ENCODE assay signal across 7 cellular contexts in the genomic region with DNA sequence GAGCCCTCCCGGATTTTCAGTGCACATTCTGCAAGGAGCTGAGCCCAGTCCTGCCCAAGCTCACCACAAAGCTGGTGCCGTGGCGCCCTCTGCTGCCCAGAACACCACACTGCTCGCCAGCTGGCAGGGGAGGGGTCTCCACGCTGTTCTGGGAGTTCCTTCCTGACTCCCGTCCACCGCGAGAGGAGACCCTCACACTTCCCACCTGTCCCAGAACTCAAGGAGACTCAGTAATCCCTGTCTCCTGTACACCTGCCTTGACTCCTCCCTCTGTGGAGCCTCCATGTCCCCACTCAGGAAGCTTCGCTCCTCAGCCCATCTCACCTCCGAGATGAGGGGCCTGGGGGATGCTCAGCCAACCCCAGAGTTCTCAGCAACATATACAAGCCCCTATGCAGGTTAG. TPM values are rescaled to one million over a fixed set of nuclear protein-coding genes. Genes with fewer than 3 reads are reported as not detected.
DNase-seq lines count a peak whose midpoint lies in the region; FAIRE-seq and TF ChIP-seq lines count a peak whose summit lies in the region.

No MANE protein-coding gene starts in this region.

- H3K4me2 ChIP-seq in endothelial cell of umbilical vein (ENCODE audit: insufficient read depth, low read length): no peak overlapping the region

- TF ChIP-seq EP300 in suprapubic skin (IDR thresholded peaks at IDR 0.05): no peak

- H4K20me1 ChIP-seq in endothelial cell of umbilical vein (replicated peaks; ENCODE audit: control insufficient read depth, extremely low read depth, insufficient read depth, low read length): no peaks in the 10 kb centered on the region

- H3K27me3 ChIP-seq in endothelial cell of umbilical vein (ENCODE audit: control insufficient read depth in 2 of 2, insufficient read depth in 2 of 2, low read length in 2 of 2) (peaks cover 0 to 3% of the 10 kb centered on the region in 2 experiments), mucosa of stomach (ENCODE audit: control insufficient read depth, insufficient read depth, low read length) (no peaks in the 10 kb centered on the region), suprapubic skin (no peaks in the 10 kb centered on the region)

- H3K9ac ChIP-seq in endothelial cell of umbilical vein (replicated peaks; ENCODE audit: extremely low read depth, insufficient read depth, low read length) (no peak overlapping the region), mucosa of stomach (ENCODE audit: low read length) (peak overlapping the region; percentile 3)

- no peak overlapping the region for H2AFZ ChIP-seq in endothelial cell of umbilical vein (ENCODE audit: low read depth, low read length)

- intact Hi-C loops in endothelial cell of umbilical vein (cut with micrococcal nuclease): loop anchor here (1.0 kb wide), 3 partner anchors 222 to 389 kb away; a partner anchor contains a TSS

- POLR2A ChIA-PET in endothelial cell of umbilical vein (lab: Charles Lee): interaction anchor here (1.0 kb wide), 1 partner anchor 15 kb away, joined by 3 read pairs; no protein-coding TSS in a partner anchor

- TF ChIP-seq CTCF in GM12873 (IDR thresholded peaks at IDR 0.05; ENCODE audit: insufficient read depth, low read depth, low read length, missing control alignments) (peak; percentile 99), endothelial cell of umbilical vein (IDR thresholded peaks at IDR 0.05; ENCODE audit: extremely low read depth in 1 of 2, insufficient read depth in 1 of 2, low read depth in 1 of 2, low read length in 2 of 2) (peak; percentile 84 to 94), suprapubic skin (IDR thresholded peaks at IDR 0.05) (peak; percentile 47 to 82)

- dilution Hi-C loops in endothelial cell of umbilical vein (cut with MboI; ENCODE audit: extremely low pct_ligation_motif_present, low sequenced_read_pairs): no loop called here

- DNase-seq in NCI-H1694 treated with DMSO at 0.1 percent for 48 hours (lab: John Stamatoyannopoulos, UW): peak; percentile 49
- DNase-seq in activated T-cell treated with anti-CD3 and anti-CD28 coated beads for 1 hour (ENCODE audit: low read depth): peak; percentile 64
- peak; percentile 54 for DNase-seq in endothelial cell of umbilical vein (ENCODE audit: low read depth, low spot score)
- peak in 1 of 2 donors; percentile 74 for DNase-seq in suprapubic skin (ENCODE audit: low spot score in 2 of 2)
- no peak for DNase-seq in NCI-H774 (lab: John Stamatoyannopoulos, UW)

- CTCF ChIA-PET in endothelial cell of umbilical vein (lab: Charles Lee): interaction anchor here (0.5 to 5.5 kb wide), 42 partner anchors 8 to 423 kb away, joined by 3 to 63 read pairs (median 5); a partner anchor contains a TSS

- H3K27ac ChIP-seq in endothelial cell of umbilical vein (ENCODE audit: insufficient read depth, low read depth, low read length) (no peak overlapping the region), suprapubic skin (no peak overlapping the region)

- 28% methylated on average over 5 of the region's 10 CpGs for WGBS in suprapubic skin

- H3K9me3 ChIP-seq in endothelial cell of umbilical vein (replicated peaks; ENCODE audit: control insufficient read depth, insufficient read depth, low read length) (no peaks in the 10 kb centered on the region), mucosa of stomach (ENCODE audit: control insufficient read depth, low read length) (no peaks in the 10 kb centered on the region), suprapubic skin (no peaks in the 10 kb centered on the region)

- H3K36me3 ChIP-seq in endothelial cell of umbilical vein (ENCODE audit: control insufficient read depth in 2 of 2, extremely low read depth in 1 of 2, insufficient read depth in 2 of 2, low read length in 2 of 2): no peaks in the 10 kb centered on the region
- no peaks in the 10 kb centered on the region for H3K36me3 ChIP-seq in mucosa of stomach (ENCODE audit: control insufficient read depth, insufficient read depth, low read length)
- H3K36me3 ChIP-seq in suprapubic skin: no peaks in the 10 kb centered on the region

- TF ChIP-seq POLR2A in endothelial cell of umbilical vein (IDR thresholded peaks at IDR 0.05; ENCODE audit: low read depth, low read length) (no peak), suprapubic skin (IDR thresholded peaks at IDR 0.05) (no peak)

- H3K4me3 ChIP-seq in endothelial cell of umbilical vein (replicated peaks in 1 of 3; ENCODE audit: insufficient read depth in 1 of 3, low read depth in 1 of 3, low read length in 3 of 3) (no peak overlapping the region), mucosa of stomach (ENCODE audit: low read length) (no peak overlapping the region), suprapubic skin (no peak overlapping the region)

- peak; percentile 46 for FAIRE-seq in endothelial cell of umbilical vein (lab: Jason Lieb, UNC)

- H3K79me2 ChIP-seq in endothelial cell of umbilical vein (ENCODE audit: control insufficient read depth, insufficient read depth, low read length): no peaks in the 10 kb centered on the region

- no TSS peak for BruUV-seq in endothelial cell of umbilical vein (replicated peaks; lab: Mats Ljungman, UMichigan)

- H3K9me1 ChIP-seq in endothelial cell of umbilical vein (replicated peaks; ENCODE audit: control insufficient read depth, extremely low read depth, insufficient read depth, low read length): no peaks in the 10 kb centered on the region

- H3K4me1 ChIP-seq in endothelial cell of umbilical vein (ENCODE audit: control insufficient read depth, extremely low read depth, insufficient read depth, low read length) (no peaks in the 10 kb centered on the region), mucosa of stomach (ENCODE audit: control insufficient read depth, insufficient read depth, low read length) (peaks cover 29% of the 10 kb centered on the region), suprapubic skin (peaks cover 21% of the 10 kb centered on the region)

TF ChIP-seq in endothelial cell of umbilical vein, 7 proteins besides CTCF, POLR2A, EP300 and RAD21:
- no peak for TF ChIP-seq EZH2 (IDR thresholded peaks at IDR 0.05; ENCODE audit: borderline replicate concordance, low read depth, low read length, severe bottlenecking)
- TF ChIP-seq MYC (IDR thresholded peaks at IDR 0.05; ENCODE audit: low read depth, low read length): no peak
- TF ChIP-seq JUN (IDR thresholded peaks at IDR 0.05; ENCODE audit: borderline replicate concordance, insufficient read depth, insufficient read length, low read depth): no peak
- TF ChIP-seq GATA2 (IDR thresholded peaks at IDR 0.05; ENCODE audit: insufficient read depth, insufficient read length, low read depth, low read length): no peak
- no peak for TF ChIP-seq FOS (IDR thresholded peaks at IDR 0.05; ENCODE audit: borderline replicate concordance, insufficient read depth, low read length)
- TF ChIP-seq POLR2AphosphoS5 (IDR thresholded peaks at IDR 0.05; ENCODE audit: insufficient read depth, low read depth, low read length): no peak
- TF ChIP-seq, protein P1, sequence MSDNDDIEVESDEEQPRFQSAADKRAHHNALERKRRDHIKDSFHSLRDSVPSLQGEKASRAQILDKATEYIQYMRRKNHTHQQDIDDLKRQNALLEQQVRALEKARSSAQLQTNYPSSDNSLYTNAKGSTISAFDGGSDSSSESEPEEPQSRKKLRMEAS (IDR thresholded peaks at IDR 0.05; ENCODE audit: insufficient read depth, insufficient read length): no peak

RNA-seq across cellular contexts. Expression of a gene that starts 11.3 kb away (rescaled TPM):
- total RNA-seq in endothelial cell of umbilical vein (not detected in 2 replicates), suprapubic skin (under 1 TPM in 2 of 4 donors, not detected in 2; 0.17 to 0.48 TPM)
- polyA plus RNA-seq in endothelial cell of umbilical vein: not detected in 2 replicates
- polyA plus RNA-seq in endothelial cell of umbilical vein (2011; cell fraction: cytosol; rRNA removed): not detected in 2 replicates
- not detected in 2 replicates for polyA plus RNA-seq in endothelial cell of umbilical vein (2011; cell fraction: nucleus; rRNA removed)
- not detected in 2 replicates for polyA plus RNA-seq in endothelial cell of umbilical vein (2012)
- not detected in 2 replicates for polyA minus RNA-seq in endothelial cell of umbilical vein
- polyA minus RNA-seq in endothelial cell of umbilical vein (2011; cell fraction: cytosol; rRNA and poly(A)+ RNA removed): not detected
- polyA minus RNA-seq in endothelial cell of umbilical vein (2011; cell fraction: nucleus; rRNA and poly(A)+ RNA removed): not detected in 2 replicates
